In the genomic region with DNA sequence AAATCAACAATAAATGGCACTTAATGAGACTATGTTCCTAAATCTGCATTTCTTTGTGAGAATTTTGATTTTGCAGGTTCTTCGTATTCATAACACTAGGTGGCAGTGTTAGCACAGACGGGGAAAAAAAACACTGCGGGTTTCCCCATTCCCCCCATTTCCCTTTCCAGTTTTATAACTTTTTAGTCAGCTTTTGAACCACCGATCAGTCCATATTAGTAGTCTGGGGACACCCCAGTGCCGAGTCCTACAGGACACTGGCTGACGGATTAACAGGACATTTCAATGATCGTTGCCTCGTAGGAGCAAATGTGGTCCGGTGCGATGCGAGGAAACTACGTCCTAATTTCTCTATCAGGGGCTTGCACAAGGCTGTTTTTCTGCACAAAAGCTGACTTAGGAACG, we compare ENCODE assay signal across 8 cellular contexts.
DNase-seq lines count a peak whose midpoint lies in the region; ATAC-seq and TF ChIP-seq lines count a peak whose summit lies in the region.

No MANE protein-coding gene starts in this region.

- 35% methylated on average over 13 of the region's 13 CpGs for WGBS in lower leg skin, 2 donors

- H3K9me3 ChIP-seq in Caco-2, result no peaks in the 10 kb centered on the region
- H3K9me3 ChIP-seq in lower lobe of right lung, result no peaks in the 10 kb centered on the region
- no peaks in the 10 kb centered on the region for H3K9me3 ChIP-seq in upper lobe of right lung

- H3K4me3 Mint-ChIP-seq in Caco-2 (ENCODE audit: unreplicated experiment), result peak overlapping the region; percentile 36

- H3K36me3 ChIP-seq in Caco-2 (ENCODE audit: control insufficient read depth, insufficient read depth, low read length), result no peaks in the 10 kb centered on the region
- H3K36me3 ChIP-seq in lower lobe of right lung, result no peaks in the 10 kb centered on the region
- H3K36me3 ChIP-seq in upper lobe of right lung, result no peaks in the 10 kb centered on the region

- H3K4me1 ChIP-seq in Caco-2 (no peaks in the 10 kb centered on the region), lower lobe of right lung (peaks cover 6% of the 10 kb centered on the region), upper lobe of right lung (no peaks in the 10 kb centered on the region)

- H3K4me1 Mint-ChIP-seq in Caco-2 (ENCODE audit: low read depth, unreplicated experiment), result peaks cover 13% of the 10 kb centered on the region

- H3K27me3 Mint-ChIP-seq in Caco-2 (ENCODE audit: insufficient read depth, unreplicated experiment), result no peaks in the 10 kb centered on the region

- peak; percentile 71 to 85 for TF ChIP-seq CTCF in Caco-2 (IDR thresholded peaks at IDR 0.05; ENCODE audit: insufficient read depth in 1 of 2, low read depth in 1 of 2, low read length in 1 of 2, severe bottlenecking in 1 of 2, unreplicated experiment in 1 of 2)
- peak; percentile 75 for TF ChIP-seq CTCF in lower lobe of right lung (IDR thresholded peaks at IDR 0.05)
- TF ChIP-seq CTCF in upper lobe of right lung (IDR thresholded peaks at IDR 0.05), result peak; percentile 74
- TF ChIP-seq CTCF in lower leg skin (IDR thresholded peaks at IDR 0.05), result peak in 1 of 3 donors; percentile 13

- DNase-seq in Caco-2 (peak in 1 of 2 experiments; percentile 46), HCEC 1CT (peak; percentile 15), SK-MEL-5 (ENCODE audit: low read depth, low spot score) (peak; percentile 43), lower lobe of right lung (no peak), upper lobe of right lung (no peak), lower leg skin (ENCODE audit: low spot score in 2 of 2) (no peak)
- peak; percentile 35 for DNase-seq in central memory CD4-positive, alpha-beta T cell

- in situ Hi-C loops in SK-MEL-5 (cut with HindIII; ENCODE audit: low pct_unique_long_range_greater_than_20kb, low sequenced_read_pairs), result no loop called here

- intact Hi-C loops in Caco-2 (cut with micrococcal nuclease; ENCODE audit: unreplicated experiment) (loop anchor here (1.0 to 10.0 kb wide), 5 partner anchors 353 to 1114 kb away; no protein-coding TSS in a partner anchor), lower lobe of right lung (cut with DNase I) (loop anchor here (5.0 to 10.0 kb wide), 2 partner anchors 602 to 1034 kb away; no protein-coding TSS in a partner anchor), upper lobe of right lung (cut with DNase I) (loop anchor here (10.0 kb wide), 2 partner anchors 604 to 1034 kb away; no protein-coding TSS in a partner anchor), lower leg skin (cut with DNase I; ENCODE audit: low total_unique reads) (loop anchor here (10.0 kb wide), 1 partner anchor 1044 kb away; no protein-coding TSS in a partner anchor)

- BruUV-seq in Caco-2 (replicated peaks; lab: Mats Ljungman, UMichigan), result no TSS peak

- H3K4me3 ChIP-seq in Caco-2 (ENCODE audit: low read depth, low read length), result no peak overlapping the region
- peak overlapping the region; percentile 51 for H3K4me3 ChIP-seq in lower lobe of right lung
- peak overlapping the region; percentile 47 for H3K4me3 ChIP-seq in upper lobe of right lung
- H3K4me3 ChIP-seq in lower leg skin (ENCODE audit: low read depth, poor library complexity, severe bottlenecking), result no peak overlapping the region

- CTCF ChIA-PET in Caco-2 (lab: Charles Lee), result interaction anchor here (0.8 to 1.3 kb wide), 3 partner anchors 152 to 1033 kb away, joined by 3 to 6 read pairs (median 5); no protein-coding TSS in a partner anchor

- H3K27ac ChIP-seq in lower lobe of right lung (no peak overlapping the region), upper lobe of right lung (no peak overlapping the region)

- no peaks in the 10 kb centered on the region for H3K27me3 ChIP-seq in Caco-2 (replicated peaks; ENCODE audit: control insufficient read depth, insufficient read depth, low read length)
- no peaks in the 10 kb centered on the region for H3K27me3 ChIP-seq in lower lobe of right lung (ENCODE audit: low read depth)
- no peaks in the 10 kb centered on the region for H3K27me3 ChIP-seq in upper lobe of right lung

- TF ChIP-seq POLR2A in lower leg skin (IDR thresholded peaks at IDR 0.05), result no peak

- no peak overlapping the region for H3K27ac Mint-ChIP-seq in Caco-2 (ENCODE audit: unreplicated experiment)

- POLR2A ChIA-PET in Caco-2 (lab: Charles Lee), result no interaction called here

- peak; percentile 47 to 58 for ATAC-seq in lower lobe of right lung
- peak; percentile 62 for ATAC-seq in upper lobe of right lung
- no peak for ATAC-seq in GM18870 (IDR thresholded peaks at IDR 0.05; ENCODE audit: unreplicated experiment)

- H3K9me3 Mint-ChIP-seq in Caco-2 (ENCODE audit: unreplicated experiment), result peaks cover 18% of the 10 kb centered on the region

- H3K36me3 Mint-ChIP-seq in Caco-2 (ENCODE audit: insufficient read depth, unreplicated experiment), result peaks cover 6% of the 10 kb centered on the region

Comparison
In these comparisons a context has a peak if more than half of its experiments do, and no peak if none do; other contexts are left out.
1. DNase-seq: peak in HCEC 1CT (single experiment), SK-MEL-5 (single experiment) and central memory CD4-positive, alpha-beta T cell (single experiment); none in lower lobe of right lung (single experiment), upper lobe of right lung (single experiment) and lower leg skin (0 of 2).
2. H3K4me3 ChIP-seq: peak in lower lobe of right lung (single experiment) and upper lobe of right lung (single experiment); none in Caco-2 (single experiment) and lower leg skin (single experiment).